16 cellular contexts compared by ENCODE assay signal in the genomic region with DNA sequence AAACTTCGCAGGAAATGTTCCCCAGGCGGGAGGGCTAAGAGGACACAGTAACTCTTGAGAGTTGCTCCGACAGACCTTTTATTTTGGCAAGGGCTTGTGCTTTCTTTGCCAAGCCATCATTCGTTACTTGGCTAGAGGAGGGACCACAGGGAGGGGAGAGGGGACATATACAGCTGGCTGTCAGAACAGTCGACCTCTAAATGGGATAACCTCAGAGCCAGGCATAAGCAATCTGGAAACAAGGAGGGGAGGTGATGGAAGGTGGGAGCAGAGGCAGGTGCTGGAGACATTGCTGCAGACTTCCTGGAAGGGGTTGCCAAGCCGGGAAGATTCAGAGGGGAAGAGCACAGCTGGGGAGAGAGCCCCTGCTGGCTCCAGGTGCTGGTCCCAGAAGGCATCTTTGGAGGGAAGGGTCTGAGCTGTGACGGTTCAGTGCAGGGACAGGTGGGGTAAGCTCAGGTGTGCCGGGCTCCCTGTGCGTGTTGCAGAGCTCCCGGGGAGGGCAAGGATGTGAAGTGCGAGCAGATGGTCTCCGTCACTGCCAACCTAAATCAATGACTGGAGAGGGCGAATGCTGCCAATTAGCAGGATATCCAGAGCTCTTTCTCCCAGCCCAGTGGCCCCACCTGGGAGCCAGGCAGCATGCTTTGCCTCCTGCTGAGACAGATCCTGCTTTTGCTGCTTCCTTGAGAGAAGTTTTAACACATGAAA. TPM values are rescaled to one million over a fixed set of nuclear protein-coding genes. Genes with fewer than 3 reads are reported as not detected.
DNase-seq lines count a peak whose midpoint lies in the region; ATAC-seq, FAIRE-seq and TF ChIP-seq lines count a peak whose summit lies in the region.
"Had no signal": no experiment of that assay in that cellular context is flagged by ENCODE, and none has a peak within 500 bp of the region (broad histone marks: within the 10 kb centered on the region; RNA-seq: fewer than 3 reads in every experiment).

No MANE protein-coding gene starts in this region.

- no peaks in the 10 kb centered on the region for H3K27me3 ChIP-seq in Caco-2 (replicated peaks; ENCODE audit: control insufficient read depth, insufficient read depth, low read length)

- FAIRE-seq in GM19239 (lab: Jason Lieb, UNC) = no peak
- FAIRE-seq: kidney had no signal

- no peak overlapping the region for H3K4me3 Mint-ChIP-seq in Caco-2 (ENCODE audit: unreplicated experiment)
- H3K4me3 Mint-ChIP-seq: HFFc6, natural killer cell had no signal

- H3K36me3 ChIP-seq in Caco-2 (ENCODE audit: control insufficient read depth, insufficient read depth, low read length) = no peaks in the 10 kb centered on the region

- no TSS peak for BruUV-seq in Caco-2 (replicated peaks; lab: Mats Ljungman, UMichigan)

- POLR2A ChIA-PET in Caco-2 (lab: Charles Lee) = no interaction called here

- no peaks in the 10 kb centered on the region for H3K4me1 ChIP-seq in Caco-2

- no peak for ATAC-seq in HG03520 (IDR thresholded peaks at IDR 0.05; ENCODE audit: unreplicated experiment)
- ATAC-seq: natural killer cell, sciatic nerve had no signal

- peaks cover 8% of the 10 kb centered on the region for H3K27me3 Mint-ChIP-seq in Caco-2 (ENCODE audit: insufficient read depth, unreplicated experiment)

- no peaks in the 10 kb centered on the region for H3K4me1 Mint-ChIP-seq in Caco-2 (ENCODE audit: low read depth, unreplicated experiment)

- H3K36me3 Mint-ChIP-seq in Caco-2 (ENCODE audit: insufficient read depth, unreplicated experiment) = no peaks in the 10 kb centered on the region
- H3K36me3 Mint-ChIP-seq: natural killer cell had no signal

- no peaks in the 10 kb centered on the region for H3K9me3 Mint-ChIP-seq in Caco-2 (ENCODE audit: unreplicated experiment)
- H3K9me3 Mint-ChIP-seq: natural killer cell had no signal

- no peak overlapping the region for H3K27ac Mint-ChIP-seq in Caco-2 (ENCODE audit: unreplicated experiment)
- H3K27ac Mint-ChIP-seq: HFFc6 had no signal

- intact Hi-C loops in Caco-2 (cut with micrococcal nuclease; ENCODE audit: unreplicated experiment) = no loop called here

- no peak overlapping the region for H3K4me3 ChIP-seq in Caco-2 (ENCODE audit: low read depth, low read length)
- H3K4me3 ChIP-seq: dorsolateral prefrontal cortex had no signal

- CTCF ChIA-PET in Caco-2 (lab: Charles Lee) = no interaction called here

- DNase-seq in DMS153 treated with DMSO at 0.1 percent for 48 hours (lab: John Stamatoyannopoulos, UW; ENCODE audit: unreplicated experiment) (peak; percentile 79), NCI-H146 treated with DMSO at 0.1 percent for 48 hours (lab: John Stamatoyannopoulos, UW; ENCODE audit: unreplicated experiment) (peak; percentile 17), NCI-H69 (lab: John Stamatoyannopoulos, UW) (peak; percentile 89), iPS-NIHi11 (ENCODE audit: low spot score) (peak; percentile 47), T1000 (lab: John Stamatoyannopoulos, UW) (no peak), Caco-2 (no peak), GM19239 (ENCODE audit: insufficient read length, low spot score) (no peak)
- DNase-seq: activated T-cell treated with anti-CD3 and anti-CD28 coated beads for 4 hours, foreskin fibroblast, HFFc6, kidney, natural killer cell, NCI-H226 had no signal

- no peak for TF ChIP-seq CTCF in Caco-2 (IDR thresholded peaks at IDR 0.05; ENCODE audit: insufficient read depth in 1 of 2, low read depth in 1 of 2, low read length in 1 of 2, severe bottlenecking in 1 of 2, unreplicated experiment in 1 of 2)

- no peaks in the 10 kb centered on the region for H3K9me3 ChIP-seq in Caco-2

RNA-seq across cellular contexts. Expression of a gene that starts 50.1 kb away (rescaled TPM):
- total RNA-seq in Caco-2 (2022) = 0.25 and 0.97 TPM in 2 replicates

Comparison
In these comparisons a context has a peak if more than half of its experiments do, and no peak if none do; other contexts are left out.
1. DNase-seq: peak in DMS153 treated with DMSO at 0.1 percent for 48 hours (single experiment), NCI-H146 treated with DMSO at 0.1 percent for 48 hours (single experiment), NCI-H69 (single experiment) and iPS-NIHi11 (single experiment); none in T1000 (single experiment), Caco-2 (0 of 2) and GM19239 (single experiment).